ENCODE assay signal across 7 cellular contexts in the genomic region with DNA sequence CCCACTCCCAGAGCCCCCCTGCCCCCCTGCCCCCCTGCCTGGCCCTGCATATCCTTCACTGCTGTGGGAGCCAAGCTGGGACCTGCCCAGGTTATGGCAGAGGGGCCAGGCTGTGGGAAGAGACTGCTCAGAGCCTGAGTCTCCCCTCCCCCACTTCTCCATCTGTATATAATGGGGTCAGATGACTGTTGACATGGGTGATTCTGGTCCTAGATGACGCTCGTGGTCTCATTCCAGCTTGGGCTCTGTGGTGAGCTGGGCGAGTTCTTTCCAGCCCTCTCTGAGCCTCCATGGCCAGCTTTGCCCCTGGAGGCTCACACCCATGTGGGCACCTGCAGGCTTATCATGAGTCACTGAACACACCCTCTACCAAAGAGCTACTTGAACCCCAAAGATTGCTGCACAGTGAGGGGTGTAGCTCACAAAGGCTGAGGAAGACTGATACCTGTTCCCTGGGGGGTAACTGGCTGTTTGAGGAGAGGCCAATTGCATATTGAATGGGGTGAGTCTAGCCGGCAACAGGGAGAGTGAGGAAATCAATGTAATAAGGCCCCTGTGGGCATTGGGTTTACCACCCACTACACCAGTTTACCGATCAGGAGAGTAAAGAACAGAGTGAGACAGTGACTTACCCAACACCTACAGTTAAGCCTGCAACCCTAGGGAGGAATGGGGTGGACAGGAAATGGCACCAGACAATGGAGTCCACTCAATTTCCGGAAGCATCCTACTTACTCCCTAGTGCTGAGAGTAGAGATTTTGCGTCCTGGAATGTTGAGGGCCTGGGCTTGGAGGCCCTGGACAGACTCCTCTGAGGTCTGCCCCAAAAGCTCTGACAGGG. TPM values are rescaled to one million over a fixed set of nuclear protein-coding genes. Genes with fewer than 3 reads are reported as not detected.
DNase-seq lines count a peak whose midpoint lies in the region; ATAC-seq, FAIRE-seq and TF ChIP-seq lines count a peak whose summit lies in the region.

No MANE protein-coding gene starts in this region.

- H3K9me3 ChIP-seq in right lobe of liver, result no peaks in the 10 kb centered on the region
- no peaks in the 10 kb centered on the region for H3K9me3 ChIP-seq in thyroid gland

- TF ChIP-seq CTCF in GM20000 (IDR thresholded peaks at IDR 0.05; ENCODE audit: extremely low read depth, missing control alignments) (no peak), right lobe of liver (IDR thresholded peaks at IDR 0.05) (no peak), thyroid gland (IDR thresholded peaks at IDR 0.05) (no peak)

- H3K4me1 ChIP-seq in right lobe of liver, result peaks cover 0 to 52% (median 28%) of the 10 kb centered on the region in 4 donors
- H3K4me1 ChIP-seq in thyroid gland, result peaks cover 82 to 89% of the 10 kb centered on the region in 2 donors

- no peaks in the 10 kb centered on the region for H3K36me3 ChIP-seq in right lobe of liver
- H3K36me3 ChIP-seq in thyroid gland, result no peaks in the 10 kb centered on the region

- FAIRE-seq in RCC 7860 (lab: Jason Lieb, UNC), result no peak

- WGBS in right lobe of liver (ENCODE audit: insufficient coverage, low coverage, low lambda C conversion rate, missing lambda C conversion rate), result 52% methylated on average over 2 of the region's 7 CpGs
- WGBS in thyroid gland, 2 donors, result 26 to 43% methylated on average over 5 to 7 of the region's 7 CpGs

- no peak for TF ChIP-seq POLR2A in right lobe of liver (IDR thresholded peaks at IDR 0.05)
- TF ChIP-seq POLR2A in thyroid gland (IDR thresholded peaks at IDR 0.05), result no peak

- ATAC-seq in right lobe of liver, result no peak
- ATAC-seq in HG03095 (IDR thresholded peaks at IDR 0.05; ENCODE audit: unreplicated experiment), result no peak

- DNase-seq in GM20000 (ENCODE audit: low spot score) (peak; percentile 29), NCI-H82 treated with DMSO at 0.1 percent for 48 hours (lab: John Stamatoyannopoulos, UW; ENCODE audit: unreplicated experiment) (peak; percentile 56), cerebellum (ENCODE audit: low spot score) (peak; percentile 41), right lobe of liver (peak in 1 of 3 donors; percentile 46), thyroid gland (no peak), RCC 7860 (ENCODE audit: low spot score) (no peak)

- no peaks in the 10 kb centered on the region for H3K27me3 ChIP-seq in right lobe of liver
- no peaks in the 10 kb centered on the region for H3K27me3 ChIP-seq in thyroid gland

- H3K27ac ChIP-seq in right lobe of liver (peak overlapping the region; percentile 99 to 100 (median 99)), thyroid gland (peak overlapping the region; percentile 99)

- H3K4me3 ChIP-seq in right lobe of liver (peak overlapping the region; percentile 8 to 51 (median 47)), thyroid gland (replicated peaks in 1 of 3) (peak overlapping the region in 1 of 3 donors; percentile 12)

- intact Hi-C loops in right lobe of liver (cut with DNase I) (no loop called here), thyroid gland (cut with DNase I) (no loop called here)

RNA-seq across cellular contexts. Expression of a gene that starts 4.2 kb away (rescaled TPM):
- 11.8 TPM for total RNA-seq in cerebellum
- total RNA-seq in right lobe of liver, result 100 to 1,000 TPM in 4 of 6 experiments, 10 to 100 TPM in 2; 63.8 to 246 (median 173) TPM
- 10 to 100 TPM; 44.6 to 89.4 (median 63.0) TPM for total RNA-seq in thyroid gland

Comparison
In these comparisons a context has a peak if more than half of its experiments do, and no peak if none do; other contexts are left out.
1. DNase-seq: peak in GM20000 (single experiment), NCI-H82 treated with DMSO at 0.1 percent for 48 hours (single experiment) and cerebellum (single experiment); none in thyroid gland (0 of 2) and RCC 7860 (single experiment).